In genomic region chr6:15439410-15440022, GRCh38 we compare ENCODE assay signal across 11 cellular contexts.
DNase-seq lines count a peak whose midpoint lies in the region; ATAC-seq and TF ChIP-seq lines count a peak whose summit lies in the region.
"Had no signal": no experiment of that assay in that cellular context is flagged by ENCODE, and none has a peak within 500 bp of the region (broad histone marks: within the 10 kb centered on the region; RNA-seq: fewer than 3 reads in every experiment).

No MANE protein-coding gene starts in this region.

- TF ChIP-seq CTCF in nephron (IDR thresholded peaks at IDR 0.05; ENCODE audit: unreplicated experiment in 3 of 3) = no peak

- H3K4me1 Mint-ChIP-seq in T-helper 2 cell treated with Interferon-gamma antibody and Interleukin-4, amounts not matched to agents 5 μg/mL and 100 μg/mL, for 36 hours (ENCODE audit: low read depth) = peaks cover 77% of the 10 kb centered on the region
- peaks cover 77% of the 10 kb centered on the region for H3K4me1 Mint-ChIP-seq in nephron

- peak overlapping the region; percentile 50 for H3K27ac ChIP-seq in KOPT-K1 (ENCODE audit: low read depth, low read length, poor library complexity, severe bottlenecking)
- H3K27ac ChIP-seq: thoracic aorta had no signal

- H3K27ac Mint-ChIP-seq in T-helper 2 cell treated with Interferon-gamma antibody and Interleukin-4, amounts not matched to agents 5 μg/mL and 100 μg/mL, for 36 hours = peak overlapping the region; percentile 53
- peak overlapping the region; percentile 66 to 86 for H3K27ac Mint-ChIP-seq in activated naive CD4-positive, alpha-beta T cell treated with anti-CD3 and anti-CD28 coated beads, Interleukin-2, amount 50 U/mL, for 72 hours
- H3K27ac Mint-ChIP-seq in nephron = peak overlapping the region in 2 of 3 experiments; percentile 0 to 9

- no peaks in the 10 kb centered on the region for H3K36me3 ChIP-seq in KOPT-K1 (ENCODE audit: insufficient read depth, low read length)
- H3K36me3 ChIP-seq: thoracic aorta had no signal

- ATAC-seq in activated naive CD4-positive, alpha-beta T cell treated with anti-CD3 and anti-CD28 coated beads, Interleukin-2, amount 50 U/mL, for 72 hours = peak; percentile 10 to 29
- ATAC-seq: PC-3 had no signal

- H3K4me3 Mint-ChIP-seq in T-helper 2 cell treated with Interferon-gamma antibody and Interleukin-4, amounts not matched to agents 5 μg/mL and 100 μg/mL, for 36 hours = peak overlapping the region; percentile 58
- no peak overlapping the region for H3K4me3 Mint-ChIP-seq in nephron

- H3K36me3 Mint-ChIP-seq in T-helper 2 cell treated with Interferon-gamma antibody and Interleukin-4, amounts not matched to agents 5 μg/mL and 100 μg/mL, for 36 hours (ENCODE audit: low read depth) = peaks cover 15% of the 10 kb centered on the region
- H3K36me3 Mint-ChIP-seq in activated naive CD4-positive, alpha-beta T cell treated with anti-CD3 and anti-CD28 coated beads, Interleukin-2, amount 50 U/mL, for 72 hours = peaks cover 0 to 35% of the 10 kb centered on the region in 2 donors
- peaks cover 9% of the 10 kb centered on the region for H3K36me3 Mint-ChIP-seq in nephron (ENCODE audit: low read depth)

- no peaks in the 10 kb centered on the region for H3K9me3 Mint-ChIP-seq in T-helper 2 cell treated with Interferon-gamma antibody and Interleukin-4, amounts not matched to agents 5 μg/mL and 100 μg/mL, for 36 hours
- peaks cover 0 to 4% of the 10 kb centered on the region in 2 donors for H3K9me3 Mint-ChIP-seq in activated naive CD4-positive, alpha-beta T cell treated with anti-CD3 and anti-CD28 coated beads, Interleukin-2, amount 50 U/mL, for 72 hours
- peaks cover 3% of the 10 kb centered on the region for H3K9me3 Mint-ChIP-seq in nephron

- no peaks in the 10 kb centered on the region for H3K9me3 ChIP-seq in KOPT-K1 (ENCODE audit: insufficient read depth, low read length, poor library complexity, severe bottlenecking)
- H3K9me3 ChIP-seq: thoracic aorta had no signal

- H3K27me3 Mint-ChIP-seq in T-helper 2 cell treated with Interferon-gamma antibody and Interleukin-4, amounts not matched to agents 5 μg/mL and 100 μg/mL, for 36 hours (ENCODE audit: low read depth) = no peaks in the 10 kb centered on the region
- no peaks in the 10 kb centered on the region for H3K27me3 Mint-ChIP-seq in nephron (ENCODE audit: low read depth)

- DNase-seq in T-helper 2 cell treated with Interferon-gamma antibody and Interleukin-4, amounts not matched to agents 5 μg/mL and 100 μg/mL, for 36 hours (ENCODE audit: low spot score) = no peak
- DNase-seq in T-helper 2 cell = no peak
- DNase-seq in activated naive CD4-positive, alpha-beta T cell treated with anti-CD3 and anti-CD28 coated beads, Interleukin-2, amount 50 U/mL, for 72 hours (ENCODE audit: low spot score in 2 of 2) = no peak
- DNase-seq in activated effector memory CD4-positive, alpha-beta T cell treated with anti-CD3 and anti-CD28 coated beads, Interleukin-2, amount 50 U/mL, for 16 hours = no peak
- DNase-seq in NK-92 (lab: John Stamatoyannopoulos, UW; ENCODE audit: unreplicated experiment) = no peak
- DNase-seq in 8988T = no peak
- DNase-seq: NCI-H187, PC-3 had no signal

Comparison
In these comparisons a context has a peak if more than half of its experiments do, and no peak if none do; other contexts are left out.
1. H3K27ac Mint-ChIP-seq: peak in every context shown above with its lines; median percentile 76 in activated naive CD4-positive, alpha-beta T cell treated with anti-CD3 and anti-CD28 coated beads, Interleukin-2, amount 50 U/mL, for 72 hours; 53 in T-helper 2 cell treated with Interferon-gamma antibody and Interleukin-4, amounts not matched to agents 5 μg/mL and 100 μg/mL, for 36 hours; 4 in nephron.